In genomic region chr11:37409124-37409523, GRCh38 we compare ENCODE assay signal across 21 cellular contexts.
"Had no signal": no experiment of that assay in that cellular context is flagged by ENCODE, and none has a peak within 500 bp of the region (broad histone marks: within the 10 kb centered on the region; RNA-seq: fewer than 3 reads in every experiment).

No MANE protein-coding gene starts in this region.

- H3K36me3 ChIP-seq: brain microvascular endothelial cell, gastrocnemius medialis, heart left ventricle, pancreas, right lobe of liver, stomach, WERI-Rb-1 had no signal

- H3K9me3 ChIP-seq: gastrocnemius medialis, pancreas, right lobe of liver had no signal

- H3K4me3 Mint-ChIP-seq: activated T-helper 1 cell treated with anti-CD3 and anti-CD28 coated beads, Interleukin-12 subunit alpha, Interleukin-12 subunit beta, Interleukin-2, Interleukin-4 antibody, amounts not matched to agents 30 ng/mL and 10 ng/mL and 1 ng/mL, durations not matched to agents 14 hours and 24 hours and 36 hours; naive thymus-derived CD4-positive, alpha-beta T cell; stimulated activated effector memory CD8-positive, alpha-beta T cell treated with anti-CD3 and anti-CD28 coated beads, Interleukin-12 subunit alpha, Interleukin-12 subunit beta, amount 100 ng/mL, for 72 hours; type B pancreatic cell had no signal

- H3K4me3 ChIP-seq: gastrocnemius medialis, heart left ventricle, mucosa of descending colon, pancreas, right lobe of liver, stomach had no signal

- H3K36me3 Mint-ChIP-seq: activated naive CD4-positive, alpha-beta T cell treated with anti-CD3 and anti-CD28 coated beads, Interleukin-2, amount 50 U/mL, for 72 hours; naive thymus-derived CD4-positive, alpha-beta T cell; stimulated activated effector memory CD8-positive, alpha-beta T cell treated with anti-CD3 and anti-CD28 coated beads, Interleukin-12 subunit alpha, Interleukin-12 subunit beta, amount 100 ng/mL, for 72 hours; type B pancreatic cell had no signal

- DNase-seq: activated CD4-positive, alpha-beta T cell treated with anti-CD3 and anti-CD28 coated beads, Interleukin-2, amount 50 U/mL, for 4 hours; activated gamma-delta T cell treated with Interleukin-2 at 50 U/mL for 16 hours; activated T-cell treated with anti-CD3 and anti-CD28 coated beads for 4 hours; amniotic stem cell; brain microvascular endothelial cell; cortex of kidney; gastrocnemius medialis; heart left ventricle; mesenchymal stem cell; mucosa of descending colon; naive thymus-derived CD4-positive, alpha-beta T cell; pancreas; right lobe of liver; small intestine; stimulated activated CD4-positive, alpha-beta T cell treated with anti-CD3 and anti-CD28 coated beads, Interleukin-4, amount 100 ng/mL, for 24 hours; stomach; WERI-Rb-1 had no signal

- H3K27ac Mint-ChIP-seq: activated naive CD4-positive, alpha-beta T cell treated with anti-CD3 and anti-CD28 coated beads, Interleukin-2, amount 50 U/mL, for 72 hours; activated T-helper 1 cell treated with anti-CD3 and anti-CD28 coated beads, Interleukin-12 subunit alpha, Interleukin-12 subunit beta, Interleukin-2, Interleukin-4 antibody, amounts not matched to agents 30 ng/mL and 10 ng/mL and 1 ng/mL, durations not matched to agents 14 hours and 24 hours and 36 hours; naive thymus-derived CD4-positive, alpha-beta T cell; stimulated activated effector memory CD8-positive, alpha-beta T cell treated with anti-CD3 and anti-CD28 coated beads, Interleukin-12 subunit alpha, Interleukin-12 subunit beta, amount 100 ng/mL, for 72 hours; type B pancreatic cell had no signal

- H3K27me3 ChIP-seq: brain microvascular endothelial cell, gastrocnemius medialis, heart left ventricle, pancreas, right lobe of liver, stomach had no signal

- H3K27me3 Mint-ChIP-seq: naive thymus-derived CD4-positive, alpha-beta T cell; type B pancreatic cell had no signal

- H3K9me3 Mint-ChIP-seq: type B pancreatic cell had no signal

- ATAC-seq: activated naive CD4-positive, alpha-beta T cell treated with anti-CD3 and anti-CD28 coated beads, Interleukin-2, amount 50 U/mL, for 72 hours; gastrocnemius medialis; heart left ventricle; mucosa of descending colon; naive thymus-derived CD4-positive, alpha-beta T cell; pancreas; right lobe of liver; stimulated activated effector memory CD8-positive, alpha-beta T cell treated with anti-CD3 and anti-CD28 coated beads, Interleukin-12 subunit alpha, Interleukin-12 subunit beta, amount 100 ng/mL, for 72 hours had no signal

- H3K27ac ChIP-seq: brain microvascular endothelial cell, gastrocnemius medialis, heart left ventricle, pancreas, right lobe of liver, stomach, WERI-Rb-1 had no signal

- H3K4me1 Mint-ChIP-seq: naive thymus-derived CD4-positive, alpha-beta T cell; stimulated activated effector memory CD8-positive, alpha-beta T cell treated with anti-CD3 and anti-CD28 coated beads, Interleukin-12 subunit alpha, Interleukin-12 subunit beta, amount 100 ng/mL, for 72 hours had no signal
